ENCODE assay signal across 1 cellular context in genomic region chr11:96019810-96020747, GRCh38.
TF ChIP-seq lines count a peak whose summit lies in the region.

No MANE protein-coding gene starts in this region.

TF ChIP-seq in WTC11, 78 proteins besides CTCF, POLR2A, EP300 and RAD21 (continued from another document):
- TF ChIP-seq, protein P1, sequence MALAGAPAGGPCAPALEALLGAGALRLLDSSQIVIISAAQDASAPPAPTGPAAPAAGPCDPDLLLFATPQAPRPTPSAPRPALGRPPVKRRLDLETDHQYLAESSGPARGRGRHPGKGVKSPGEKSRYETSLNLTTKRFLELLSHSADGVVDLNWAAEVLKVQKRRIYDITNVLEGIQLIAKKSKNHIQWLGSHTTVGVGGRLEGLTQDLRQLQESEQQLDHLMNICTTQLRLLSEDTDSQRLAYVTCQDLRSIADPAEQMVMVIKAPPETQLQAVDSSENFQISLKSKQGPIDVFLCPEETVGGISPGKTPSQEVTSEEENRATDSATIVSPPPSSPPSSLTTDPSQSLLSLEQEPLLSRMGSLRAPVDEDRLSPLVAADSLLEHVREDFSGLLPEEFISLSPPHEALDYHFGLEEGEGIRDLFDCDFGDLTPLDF (CRISPR knock-in tag; IDR thresholded peaks at IDR 0.05), result no peak
- TF ChIP-seq SOX15 (CRISPR knock-in tag; IDR thresholded peaks at IDR 0.05), result no peak
- no peak for TF ChIP-seq USF1 (CRISPR knock-in tag; IDR thresholded peaks at IDR 0.05)
- TF ChIP-seq PREB (CRISPR knock-in tag; IDR thresholded peaks at IDR 0.05; ENCODE audit: borderline replicate concordance), result no peak
- TF ChIP-seq JUN (CRISPR knock-in tag; IDR thresholded peaks at IDR 0.05), result no peak
- TF ChIP-seq HMGXB4 (CRISPR knock-in tag; IDR thresholded peaks at IDR 0.05), result no peak
- TF ChIP-seq FOXJ3 (CRISPR knock-in tag; IDR thresholded peaks at IDR 0.05; ENCODE audit: borderline replicate concordance), result no peak
- TF ChIP-seq KAT7 (CRISPR knock-in tag; IDR thresholded peaks at IDR 0.05; ENCODE audit: borderline replicate concordance), result no peak
- TF ChIP-seq, protein P2, sequence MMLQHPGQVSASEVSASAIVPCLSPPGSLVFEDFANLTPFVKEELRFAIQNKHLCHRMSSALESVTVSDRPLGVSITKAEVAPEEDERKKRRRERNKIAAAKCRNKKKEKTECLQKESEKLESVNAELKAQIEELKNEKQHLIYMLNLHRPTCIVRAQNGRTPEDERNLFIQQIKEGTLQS (CRISPR knock-in tag; conservative IDR thresholded peaks at IDR 0.05), result no peak
- no peak for TF ChIP-seq TCF7 (CRISPR knock-in tag; IDR thresholded peaks at IDR 0.05; ENCODE audit: low read depth)
- no peak for TF ChIP-seq AFF4 (CRISPR knock-in tag; IDR thresholded peaks at IDR 0.05; ENCODE audit: borderline replicate concordance)
- no peak for TF ChIP-seq ZNF416 (CRISPR knock-in tag; IDR thresholded peaks at IDR 0.05)
- TF ChIP-seq, protein P3, sequence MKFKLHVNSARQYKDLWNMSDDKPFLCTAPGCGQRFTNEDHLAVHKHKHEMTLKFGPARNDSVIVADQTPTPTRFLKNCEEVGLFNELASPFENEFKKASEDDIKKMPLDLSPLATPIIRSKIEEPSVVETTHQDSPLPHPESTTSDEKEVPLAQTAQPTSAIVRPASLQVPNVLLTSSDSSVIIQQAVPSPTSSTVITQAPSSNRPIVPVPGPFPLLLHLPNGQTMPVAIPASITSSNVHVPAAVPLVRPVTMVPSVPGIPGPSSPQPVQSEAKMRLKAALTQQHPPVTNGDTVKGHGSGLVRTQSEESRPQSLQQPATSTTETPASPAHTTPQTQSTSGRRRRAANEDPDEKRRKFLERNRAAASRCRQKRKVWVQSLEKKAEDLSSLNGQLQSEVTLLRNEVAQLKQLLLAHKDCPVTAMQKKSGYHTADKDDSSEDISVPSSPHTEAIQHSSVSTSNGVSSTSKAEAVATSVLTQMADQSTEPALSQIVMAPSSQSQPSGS (CRISPR knock-in tag; IDR thresholded peaks at IDR 0.05; ENCODE audit: borderline replicate concordance, low read depth), result no peak
- no peak for TF ChIP-seq IRF2 (CRISPR knock-in tag; IDR thresholded peaks at IDR 0.05; ENCODE audit: borderline replicate concordance, low read depth)
- TF ChIP-seq ZNF281 (CRISPR knock-in tag; IDR thresholded peaks at IDR 0.05), result no peak
- no peak for TF ChIP-seq ETV6 (CRISPR knock-in tag; IDR thresholded peaks at IDR 0.05)
- TF ChIP-seq ESRRA (CRISPR knock-in tag; IDR thresholded peaks at IDR 0.05; ENCODE audit: borderline replicate concordance), result no peak
- TF ChIP-seq MYBL2 (CRISPR knock-in tag; IDR thresholded peaks at IDR 0.05), result no peak
